In genomic region chr22:39087881-39088687, GRCh38 we compare ENCODE assay signal across 11 cellular contexts. TPM values are rescaled to one million over a fixed set of nuclear protein-coding genes. Genes with fewer than 3 reads are reported as not detected.
A peak's percentile ranks its signal among the peaks of the same experiment; 100 is the strongest.
DNase-seq lines count a peak whose midpoint lies in the region; ATAC-seq, FAIRE-seq and TF ChIP-seq lines count a peak whose summit lies in the region.
"Had no signal": no experiment of that assay in that cellular context is flagged by ENCODE, and none has a peak within 500 bp of the region (broad histone marks: within the 10 kb centered on the region; RNA-seq: fewer than 3 reads in every experiment).

No MANE protein-coding gene starts in this region.

- H3K9me3 Mint-ChIP-seq in activated naive CD4-positive, alpha-beta T cell treated with anti-CD3 and anti-CD28 coated beads, Interleukin-2, amount 50 U/mL, for 24 hours = no peaks in the 10 kb centered on the region
- no peaks in the 10 kb centered on the region for H3K9me3 Mint-ChIP-seq in activated T-helper 1 cell treated with anti-CD3 and anti-CD28 coated beads, Interleukin-12 subunit alpha, Interleukin-12 subunit beta, Interleukin-2, Interleukin-4 antibody, amounts not matched to agents 30 ng/mL and 10 ng/mL and 1 ng/mL, durations not matched to agents 14 hours and 24 hours and 36 hours
- H3K9me3 Mint-ChIP-seq in type B pancreatic cell = no peaks in the 10 kb centered on the region

- TF ChIP-seq CTCF in type B pancreatic cell (conservative IDR thresholded peaks at IDR 0.05) = no peak
- TF ChIP-seq CTCF in D721Med (IDR thresholded peaks at IDR 0.05; ENCODE audit: insufficient read depth, missing control alignments) = no peak

- no peak for DNase-seq in activated naive CD4-positive, alpha-beta T cell treated with Interleukin-2 at 50 U/mL for 16 hours
- DNase-seq in activated T-helper 1 cell treated with anti-CD3 and anti-CD28 coated beads, Interleukin-12 subunit alpha, Interleukin-12 subunit beta, Interleukin-2, Interleukin-4 antibody, amounts not matched to agents 30 ng/mL and 10 ng/mL and 1 ng/mL, durations not matched to agents 14 hours and 24 hours and 36 hours (ENCODE audit: low spot score) = no peak
- DNase-seq in left kidney (ENCODE audit: low read depth, low spot score) (peak; percentile 41), type B pancreatic cell (ENCODE audit: extremely low spot score, unreplicated experiment) (no peak), D721Med (ENCODE audit: insufficient read length, low spot score) (no peak)
- DNase-seq: effector CD4-positive, alpha-beta T cell; GOT3; NCI-H2227 treated with DMSO at 0.1 percent for 48 hours had no signal

- H3K27ac Mint-ChIP-seq in activated naive CD4-positive, alpha-beta T cell treated with anti-CD3 and anti-CD28 coated beads, Interleukin-2, amount 50 U/mL, for 24 hours = peak overlapping the region; percentile 14
- H3K27ac Mint-ChIP-seq in activated T-helper 1 cell treated with anti-CD3 and anti-CD28 coated beads, Interleukin-12 subunit alpha, Interleukin-12 subunit beta, Interleukin-2, Interleukin-4 antibody, amounts not matched to agents 30 ng/mL and 10 ng/mL and 1 ng/mL, durations not matched to agents 14 hours and 24 hours and 36 hours = peak overlapping the region; percentile 80
- H3K27ac Mint-ChIP-seq in type B pancreatic cell = no peak overlapping the region

- H3K4me1 Mint-ChIP-seq in activated naive CD4-positive, alpha-beta T cell treated with anti-CD3 and anti-CD28 coated beads, Interleukin-2, amount 50 U/mL, for 24 hours = peaks cover 57% of the 10 kb centered on the region
- H3K4me1 Mint-ChIP-seq in activated T-helper 1 cell treated with anti-CD3 and anti-CD28 coated beads, Interleukin-12 subunit alpha, Interleukin-12 subunit beta, Interleukin-2, Interleukin-4 antibody, amounts not matched to agents 30 ng/mL and 10 ng/mL and 1 ng/mL, durations not matched to agents 14 hours and 24 hours and 36 hours (ENCODE audit: low read depth) = peaks cover 65% of the 10 kb centered on the region
- peaks cover 11% of the 10 kb centered on the region for H3K4me1 Mint-ChIP-seq in type B pancreatic cell (ENCODE audit: unreplicated experiment)

- peaks cover 1% of the 10 kb centered on the region for H3K36me3 Mint-ChIP-seq in activated naive CD4-positive, alpha-beta T cell treated with anti-CD3 and anti-CD28 coated beads, Interleukin-2, amount 50 U/mL, for 24 hours
- H3K36me3 Mint-ChIP-seq in activated T-helper 1 cell treated with anti-CD3 and anti-CD28 coated beads, Interleukin-12 subunit alpha, Interleukin-12 subunit beta, Interleukin-2, Interleukin-4 antibody, amounts not matched to agents 30 ng/mL and 10 ng/mL and 1 ng/mL, durations not matched to agents 14 hours and 24 hours and 36 hours (ENCODE audit: low read depth) = peaks cover 15% of the 10 kb centered on the region
- H3K36me3 Mint-ChIP-seq in type B pancreatic cell = no peaks in the 10 kb centered on the region

- FAIRE-seq in D721Med (lab: Jason Lieb, UNC) = no peak

- H3K27me3 Mint-ChIP-seq in activated naive CD4-positive, alpha-beta T cell treated with anti-CD3 and anti-CD28 coated beads, Interleukin-2, amount 50 U/mL, for 24 hours = no peaks in the 10 kb centered on the region
- no peaks in the 10 kb centered on the region for H3K27me3 Mint-ChIP-seq in activated T-helper 1 cell treated with anti-CD3 and anti-CD28 coated beads, Interleukin-12 subunit alpha, Interleukin-12 subunit beta, Interleukin-2, Interleukin-4 antibody, amounts not matched to agents 30 ng/mL and 10 ng/mL and 1 ng/mL, durations not matched to agents 14 hours and 24 hours and 36 hours (ENCODE audit: insufficient read depth)
- H3K27me3 Mint-ChIP-seq in type B pancreatic cell = no peaks in the 10 kb centered on the region

- no peak overlapping the region for H3K4me3 Mint-ChIP-seq in activated naive CD4-positive, alpha-beta T cell treated with anti-CD3 and anti-CD28 coated beads, Interleukin-2, amount 50 U/mL, for 24 hours
- peak overlapping the region; percentile 2 for H3K4me3 Mint-ChIP-seq in activated T-helper 1 cell treated with anti-CD3 and anti-CD28 coated beads, Interleukin-12 subunit alpha, Interleukin-12 subunit beta, Interleukin-2, Interleukin-4 antibody, amounts not matched to agents 30 ng/mL and 10 ng/mL and 1 ng/mL, durations not matched to agents 14 hours and 24 hours and 36 hours
- peak overlapping the region; percentile 39 for H3K4me3 Mint-ChIP-seq in type B pancreatic cell

- ATAC-seq in HG02840 (IDR thresholded peaks at IDR 0.05; ENCODE audit: low FRiP score, unreplicated experiment) = no peak
- ATAC-seq in HG02588 (IDR thresholded peaks at IDR 0.05; ENCODE audit: unreplicated experiment) = no peak

- intact Hi-C loops in activated T-helper 1 cell treated with anti-CD3 and anti-CD28 coated beads, Interleukin-12 subunit alpha, Interleukin-12 subunit beta, Interleukin-2, Interleukin-4 antibody, amounts not matched to agents 30 ng/mL and 10 ng/mL and 1 ng/mL, durations not matched to agents 14 hours and 24 hours and 36 hours (cut with micrococcal nuclease) = no loop called here

RNA-seq across cellular contexts. Expression of gene APOBEC3H, which starts 9.0 kb away (rescaled TPM):
- total RNA-seq in activated T-helper 1 cell treated with anti-CD3 and anti-CD28 coated beads, Interleukin-12 subunit alpha, Interleukin-12 subunit beta, Interleukin-2, Interleukin-4 antibody, amounts not matched to agents 30 ng/mL and 10 ng/mL and 1 ng/mL, durations not matched to agents 14 hours and 24 hours and 36 hours = 5.0 and 7.4 TPM in 2 replicates
- total RNA-seq in type B pancreatic cell (ENCODE audit: low replicate concordance) = 0.63 and 1.1 TPM in 2 replicates

RNA-seq across cellular contexts. Expression of gene APOBEC3G, which starts 11.0 kb away (rescaled TPM):
- total RNA-seq in activated T-helper 1 cell treated with anti-CD3 and anti-CD28 coated beads, Interleukin-12 subunit alpha, Interleukin-12 subunit beta, Interleukin-2, Interleukin-4 antibody, amounts not matched to agents 30 ng/mL and 10 ng/mL and 1 ng/mL, durations not matched to agents 14 hours and 24 hours and 36 hours = 53.7 and 56.7 TPM in 2 replicates
- total RNA-seq in type B pancreatic cell (ENCODE audit: low replicate concordance) = 5.6 and 8.0 TPM in 2 replicates

RNA-seq across cellular contexts. Expression of gene APOBEC3F, which starts 47.4 kb away (rescaled TPM):
- total RNA-seq in activated T-helper 1 cell treated with anti-CD3 and anti-CD28 coated beads, Interleukin-12 subunit alpha, Interleukin-12 subunit beta, Interleukin-2, Interleukin-4 antibody, amounts not matched to agents 30 ng/mL and 10 ng/mL and 1 ng/mL, durations not matched to agents 14 hours and 24 hours and 36 hours = 19.0 and 21.6 TPM in 2 replicates
- total RNA-seq in type B pancreatic cell (ENCODE audit: low replicate concordance) = 14.9 and 18.9 TPM in 2 replicates
